Comparison of ENCODE assay signal across 2 cellular contexts in the genomic region with DNA sequence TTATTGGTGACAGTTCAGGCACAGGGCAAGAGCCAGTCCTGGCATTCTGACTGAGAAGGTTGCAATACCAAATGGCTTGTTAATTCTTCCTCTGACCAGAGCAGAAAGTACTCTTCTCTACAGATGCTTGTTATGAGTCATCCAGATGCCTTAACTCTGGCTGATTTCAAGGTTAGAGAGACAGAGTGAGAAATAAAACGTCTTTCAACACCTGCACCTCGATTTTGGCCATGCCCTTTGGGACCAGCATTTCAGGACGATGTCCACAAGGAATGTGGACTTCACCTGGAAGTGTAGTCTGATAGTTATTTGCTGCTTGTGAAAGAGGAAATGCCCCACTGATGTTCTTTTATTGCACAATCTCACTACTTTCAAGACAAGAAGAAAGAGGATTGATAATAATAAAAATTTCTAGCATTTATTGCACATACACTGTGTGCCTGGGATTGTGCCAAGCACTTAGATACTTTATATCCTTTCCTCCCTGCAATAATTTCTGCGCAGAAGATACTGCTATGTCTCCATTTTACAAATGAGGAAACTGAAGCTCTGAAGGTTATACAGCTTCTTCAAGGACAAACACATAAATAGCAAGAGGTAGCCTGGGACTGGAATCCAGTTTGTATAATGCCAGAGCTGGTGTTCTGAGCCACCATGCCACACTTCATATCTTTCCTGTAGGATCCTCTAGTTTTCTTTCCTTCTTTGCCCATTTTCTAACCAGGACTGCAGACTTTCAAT.
TF ChIP-seq lines count a peak whose summit lies in the region.

No MANE protein-coding gene starts in this region.

TF ChIP-seq in HepG2, 621 proteins besides CTCF, POLR2A, EP300 and RAD21 (continues in another document):
- no peak for TF ChIP-seq ZNF354B (CRISPR knock-in tag; IDR thresholded peaks at IDR 0.05)
- TF ChIP-seq GATAD2A (CRISPR knock-in tag; IDR thresholded peaks at IDR 0.05): peak; percentile 32; the same call in 1 of the 2 replicates
- TF ChIP-seq, protein P1, sequence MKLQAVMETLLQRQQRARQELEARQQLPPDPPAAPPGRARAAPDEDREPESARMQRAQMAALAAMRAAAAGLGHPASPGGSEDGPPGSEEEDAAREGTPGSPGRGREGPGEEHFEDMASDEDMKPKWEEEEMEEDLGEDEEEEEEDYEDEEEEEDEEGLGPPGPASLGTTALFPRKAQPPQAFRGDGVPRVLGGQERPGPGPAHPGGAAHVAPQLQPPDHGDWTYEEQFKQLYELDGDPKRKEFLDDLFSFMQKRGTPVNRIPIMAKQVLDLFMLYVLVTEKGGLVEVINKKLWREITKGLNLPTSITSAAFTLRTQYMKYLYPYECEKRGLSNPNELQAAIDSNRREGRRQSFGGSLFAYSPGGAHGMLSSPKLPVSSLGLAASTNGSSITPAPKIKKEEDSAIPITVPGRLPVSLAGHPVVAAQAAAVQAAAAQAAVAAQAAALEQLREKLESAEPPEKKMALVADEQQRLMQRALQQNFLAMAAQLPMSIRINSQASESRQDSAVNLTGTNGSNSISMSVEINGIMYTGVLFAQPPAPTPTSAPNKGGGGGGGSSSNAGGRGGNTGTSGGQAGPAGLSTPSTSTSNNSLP (IDR thresholded peaks at IDR 0.05; ENCODE audit: low read depth, low read length): no peak
- TF ChIP-seq ZNF451 (CRISPR knock-in tag; IDR thresholded peaks at IDR 0.05): no peak
- TF ChIP-seq KLF16 (CRISPR knock-in tag; IDR thresholded peaks at IDR 0.05): peak in 1 of 2 experiments; percentile 32; a peak in 1 of 4 replicates
- TF ChIP-seq, protein P2, sequence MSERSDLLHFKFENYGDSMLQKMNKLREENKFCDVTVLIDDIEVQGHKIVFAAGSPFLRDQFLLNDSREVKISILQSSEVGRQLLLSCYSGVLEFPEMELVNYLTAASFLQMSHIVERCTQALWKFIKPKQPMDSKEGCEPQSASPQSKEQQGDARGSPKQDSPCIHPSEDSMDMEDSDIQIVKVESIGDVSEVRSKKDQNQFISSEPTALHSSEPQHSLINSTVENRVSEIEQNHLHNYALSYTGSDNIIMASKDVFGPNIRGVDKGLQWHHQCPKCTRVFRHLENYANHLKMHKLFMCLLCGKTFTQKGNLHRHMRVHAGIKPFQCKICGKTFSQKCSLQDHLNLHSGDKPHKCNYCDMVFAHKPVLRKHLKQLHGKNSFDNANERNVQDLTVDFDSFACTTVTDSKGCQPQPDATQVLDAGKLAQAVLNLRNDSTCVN (CRISPR knock-in tag; IDR thresholded peaks at IDR 0.05; ENCODE audit: borderline replicate concordance): no peak
- TF ChIP-seq TOPORS (CRISPR knock-in tag; IDR thresholded peaks at IDR 0.05): no peak
- TF ChIP-seq ZSCAN21 (CRISPR knock-in tag; IDR thresholded peaks at IDR 0.05; ENCODE audit: borderline replicate concordance): no peak
- TF ChIP-seq, protein P3, sequence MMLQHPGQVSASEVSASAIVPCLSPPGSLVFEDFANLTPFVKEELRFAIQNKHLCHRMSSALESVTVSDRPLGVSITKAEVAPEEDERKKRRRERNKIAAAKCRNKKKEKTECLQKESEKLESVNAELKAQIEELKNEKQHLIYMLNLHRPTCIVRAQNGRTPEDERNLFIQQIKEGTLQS (CRISPR knock-in tag; IDR thresholded peaks at IDR 0.05): peak; percentile 68; the same call in 1 of the 2 replicates
- TF ChIP-seq, protein P4, sequence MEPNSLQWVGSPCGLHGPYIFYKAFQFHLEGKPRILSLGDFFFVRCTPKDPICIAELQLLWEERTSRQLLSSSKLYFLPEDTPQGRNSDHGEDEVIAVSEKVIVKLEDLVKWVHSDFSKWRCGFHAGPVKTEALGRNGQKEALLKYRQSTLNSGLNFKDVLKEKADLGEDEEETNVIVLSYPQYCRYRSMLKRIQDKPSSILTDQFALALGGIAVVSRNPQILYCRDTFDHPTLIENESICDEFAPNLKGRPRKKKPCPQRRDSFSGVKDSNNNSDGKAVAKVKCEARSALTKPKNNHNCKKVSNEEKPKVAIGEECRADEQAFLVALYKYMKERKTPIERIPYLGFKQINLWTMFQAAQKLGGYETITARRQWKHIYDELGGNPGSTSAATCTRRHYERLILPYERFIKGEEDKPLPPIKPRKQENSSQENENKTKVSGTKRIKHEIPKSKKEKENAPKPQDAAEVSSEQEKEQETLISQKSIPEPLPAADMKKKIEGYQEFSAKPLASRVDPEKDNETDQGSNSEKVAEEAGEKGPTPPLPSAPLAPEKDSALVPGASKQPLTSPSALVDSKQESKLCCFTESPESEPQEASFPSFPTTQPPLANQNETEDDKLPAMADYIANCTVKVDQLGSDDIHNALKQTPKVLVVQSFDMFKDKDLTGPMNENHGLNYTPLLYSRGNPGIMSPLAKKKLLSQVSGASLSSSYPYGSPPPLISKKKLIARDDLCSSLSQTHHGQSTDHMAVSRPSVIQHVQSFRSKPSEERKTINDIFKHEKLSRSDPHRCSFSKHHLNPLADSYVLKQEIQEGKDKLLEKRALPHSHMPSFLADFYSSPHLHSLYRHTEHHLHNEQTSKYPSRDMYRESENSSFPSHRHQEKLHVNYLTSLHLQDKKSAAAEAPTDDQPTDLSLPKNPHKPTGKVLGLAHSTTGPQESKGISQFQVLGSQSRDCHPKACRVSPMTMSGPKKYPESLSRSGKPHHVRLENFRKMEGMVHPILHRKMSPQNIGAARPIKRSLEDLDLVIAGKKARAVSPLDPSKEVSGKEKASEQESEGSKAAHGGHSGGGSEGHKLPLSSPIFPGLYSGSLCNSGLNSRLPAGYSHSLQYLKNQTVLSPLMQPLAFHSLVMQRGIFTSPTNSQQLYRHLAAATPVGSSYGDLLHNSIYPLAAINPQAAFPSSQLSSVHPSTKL (CRISPR knock-in tag; IDR thresholded peaks at IDR 0.05): peak; percentile 77
- peak; percentile 87 for TF ChIP-seq CEBPB (IDR thresholded peaks at IDR 0.05; ENCODE audit: borderline replicate concordance, low read depth, low read length)
- TF ChIP-seq SAP130 (CRISPR knock-in tag; IDR thresholded peaks at IDR 0.05; ENCODE audit: low read depth): 0 out of 2 replicates have a peak, but pooled peaks have one; percentile 19
- TF ChIP-seq MTF2 (CRISPR knock-in tag; IDR thresholded peaks at IDR 0.05; ENCODE audit: borderline replicate concordance): no peak
- TF ChIP-seq, protein P5, sequence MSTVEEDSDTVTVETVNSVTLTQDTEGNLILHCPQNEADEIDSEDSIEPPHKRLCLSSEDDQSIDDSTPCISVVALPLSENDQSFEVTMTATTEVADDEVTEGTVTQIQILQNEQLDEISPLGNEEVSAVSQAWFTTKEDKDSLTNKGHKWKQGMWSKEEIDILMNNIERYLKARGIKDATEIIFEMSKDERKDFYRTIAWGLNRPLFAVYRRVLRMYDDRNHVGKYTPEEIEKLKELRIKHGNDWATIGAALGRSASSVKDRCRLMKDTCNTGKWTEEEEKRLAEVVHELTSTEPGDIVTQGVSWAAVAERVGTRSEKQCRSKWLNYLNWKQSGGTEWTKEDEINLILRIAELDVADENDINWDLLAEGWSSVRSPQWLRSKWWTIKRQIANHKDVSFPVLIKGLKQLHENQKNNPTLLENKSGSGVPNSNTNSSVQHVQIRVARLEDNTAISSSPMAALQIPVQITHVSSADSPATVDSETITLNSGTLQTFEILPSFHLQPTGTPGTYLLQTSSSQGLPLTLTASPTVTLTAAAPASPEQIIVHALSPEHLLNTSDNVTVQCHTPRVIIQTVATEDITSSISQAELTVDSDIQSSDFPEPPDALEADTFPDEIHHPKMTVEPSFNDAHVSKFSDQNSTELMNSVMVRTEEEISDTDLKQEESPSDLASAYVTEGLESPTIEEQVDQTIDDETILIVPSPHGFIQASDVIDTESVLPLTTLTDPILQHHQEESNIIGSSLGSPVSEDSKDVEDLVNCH (CRISPR knock-in tag; IDR thresholded peaks at IDR 0.05): no peak

TF ChIP-seq in SK-N-SH treated with all-trans-retinoic acid at 6 μM for 48 hours, 23 proteins besides CTCF, POLR2A, EP300 and RAD21:
- TF ChIP-seq ZFP30 (CRISPR knock-in tag; IDR thresholded peaks at IDR 0.05) (no peak), ZC3H10 (CRISPR knock-in tag; IDR thresholded peaks at IDR 0.05) (no peak), ZNF565 (CRISPR knock-in tag; conservative IDR thresholded peaks at IDR 0.05; ENCODE audit: low read depth) (no peak)
- TF ChIP-seq, protein P6, sequence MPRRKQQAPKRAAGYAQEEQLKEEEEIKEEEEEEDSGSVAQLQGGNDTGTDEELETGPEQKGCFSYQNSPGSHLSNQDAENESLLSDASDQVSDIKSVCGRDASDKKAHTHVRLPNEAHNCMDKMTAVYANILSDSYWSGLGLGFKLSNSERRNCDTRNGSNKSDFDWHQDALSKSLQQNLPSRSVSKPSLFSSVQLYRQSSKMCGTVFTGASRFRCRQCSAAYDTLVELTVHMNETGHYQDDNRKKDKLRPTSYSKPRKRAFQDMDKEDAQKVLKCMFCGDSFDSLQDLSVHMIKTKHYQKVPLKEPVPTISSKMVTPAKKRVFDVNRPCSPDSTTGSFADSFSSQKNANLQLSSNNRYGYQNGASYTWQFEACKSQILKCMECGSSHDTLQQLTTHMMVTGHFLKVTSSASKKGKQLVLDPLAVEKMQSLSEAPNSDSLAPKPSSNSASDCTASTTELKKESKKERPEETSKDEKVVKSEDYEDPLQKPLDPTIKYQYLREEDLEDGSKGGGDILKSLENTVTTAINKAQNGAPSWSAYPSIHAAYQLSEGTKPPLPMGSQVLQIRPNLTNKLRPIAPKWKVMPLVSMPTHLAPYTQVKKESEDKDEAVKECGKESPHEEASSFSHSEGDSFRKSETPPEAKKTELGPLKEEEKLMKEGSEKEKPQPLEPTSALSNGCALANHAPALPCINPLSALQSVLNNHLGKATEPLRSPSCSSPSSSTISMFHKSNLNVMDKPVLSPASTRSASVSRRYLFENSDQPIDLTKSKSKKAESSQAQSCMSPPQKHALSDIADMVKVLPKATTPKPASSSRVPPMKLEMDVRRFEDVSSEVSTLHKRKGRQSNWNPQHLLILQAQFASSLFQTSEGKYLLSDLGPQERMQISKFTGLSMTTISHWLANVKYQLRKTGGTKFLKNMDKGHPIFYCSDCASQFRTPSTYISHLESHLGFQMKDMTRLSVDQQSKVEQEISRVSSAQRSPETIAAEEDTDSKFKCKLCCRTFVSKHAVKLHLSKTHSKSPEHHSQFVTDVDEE (CRISPR knock-in tag; IDR thresholded peaks at IDR 0.05): no peak
- TF ChIP-seq, protein P7, sequence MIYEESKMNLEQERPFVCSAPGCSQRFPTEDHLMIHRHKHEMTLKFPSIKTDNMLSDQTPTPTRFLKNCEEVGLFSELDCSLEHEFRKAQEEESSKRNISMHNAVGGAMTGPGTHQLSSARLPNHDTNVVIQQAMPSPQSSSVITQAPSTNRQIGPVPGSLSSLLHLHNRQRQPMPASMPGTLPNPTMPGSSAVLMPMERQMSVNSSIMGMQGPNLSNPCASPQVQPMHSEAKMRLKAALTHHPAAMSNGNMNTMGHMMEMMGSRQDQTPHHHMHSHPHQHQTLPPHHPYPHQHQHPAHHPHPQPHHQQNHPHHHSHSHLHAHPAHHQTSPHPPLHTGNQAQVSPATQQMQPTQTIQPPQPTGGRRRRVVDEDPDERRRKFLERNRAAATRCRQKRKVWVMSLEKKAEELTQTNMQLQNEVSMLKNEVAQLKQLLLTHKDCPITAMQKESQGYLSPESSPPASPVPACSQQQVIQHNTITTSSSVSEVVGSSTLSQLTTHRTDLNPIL (CRISPR knock-in tag; IDR thresholded peaks at IDR 0.05; ENCODE audit: low read depth): no peak
